ENCODE assay signal across 16 cellular contexts in the genomic region with DNA sequence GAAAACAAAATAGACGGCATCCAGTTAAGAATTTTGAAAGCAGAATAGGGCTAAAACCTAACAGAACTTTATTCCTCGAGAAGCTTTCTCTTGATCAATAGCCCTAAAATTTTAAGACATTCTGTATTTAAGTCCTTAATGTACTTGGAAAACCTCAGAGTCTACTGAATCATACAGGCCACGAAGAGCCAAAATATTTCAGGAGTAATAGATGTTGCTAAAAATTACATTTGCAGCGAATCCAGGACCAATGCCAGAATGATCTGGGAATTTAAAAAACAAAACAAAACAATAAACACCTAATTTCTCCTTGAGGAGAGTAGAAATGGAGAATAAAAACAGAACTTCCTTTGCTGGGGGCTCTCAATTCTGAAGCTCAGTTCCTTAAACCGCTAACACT. TPM values are rescaled to one million over a fixed set of nuclear protein-coding genes. Genes with fewer than 3 reads are reported as not detected.
DNase-seq lines count a peak whose midpoint lies in the region; ATAC-seq and TF ChIP-seq lines count a peak whose summit lies in the region.
"Had no signal": no experiment of that assay in that cellular context is flagged by ENCODE, and none has a peak within 500 bp of the region (broad histone marks: within the 10 kb centered on the region; RNA-seq: fewer than 3 reads in every experiment).

No MANE protein-coding gene starts in this region.

- H3K4me1 ChIP-seq in CD4-positive, CD25-positive, alpha-beta regulatory T cell (ENCODE audit: control insufficient read depth, insufficient read depth, low read length, poor library complexity, severe bottlenecking) = peaks cover 42% of the 10 kb centered on the region
- peaks cover 54% of the 10 kb centered on the region for H3K4me1 ChIP-seq in RWPE2 (ENCODE audit: insufficient read depth, poor library complexity, severe bottlenecking)
- H3K4me1 ChIP-seq in sigmoid colon = peaks cover 0 to 71% (median 60%) of the 10 kb centered on the region in 4 donors
- H3K4me1 ChIP-seq in upper lobe of right lung = peaks cover 63% of the 10 kb centered on the region

- no peaks in the 10 kb centered on the region for H3K9me3 Mint-ChIP-seq in CD4-positive, CD25-positive, alpha-beta regulatory T cell
- H3K9me3 Mint-ChIP-seq in activated CD4-positive, alpha-beta T cell treated with anti-CD3 and anti-CD28 coated beads, Interleukin-2, amount 10 ng/mL, durations not matched to agents 7 days and 5 days = no peaks in the 10 kb centered on the region

- WGBS in sigmoid colon, 2 donors = 87 to 92% methylated on average over 5 of the region's 5 CpGs

- no peak for DNase-seq in CD4-positive, CD25-positive, alpha-beta regulatory T cell
- DNase-seq in RWPE2 (ENCODE audit: low spot score) = no peak
- DNase-seq in fibroblast of mammary gland (ENCODE audit: low read depth) = peak; percentile 33
- no peak for DNase-seq in sigmoid colon
- DNase-seq in activated CD4-positive, alpha-beta T cell treated with anti-CD3 and anti-CD28 coated beads, Interleukin-2, amount 10 ng/mL, durations not matched to agents 7 days and 5 days = no peak
- DNase-seq in upper lobe of right lung = no peak
- no peak for DNase-seq in GM03348 (ENCODE audit: low spot score)
- DNase-seq: amygdala; erythroblast; mucosa of descending colon; NCI-H1105 treated with DMSO at 0.1 percent for 48 hours; NCI-H2171; ovary; stimulated activated CD4-positive, alpha-beta T cell treated with anti-CD3 and anti-CD28 coated beads, Interleukin-12 subunit alpha, Interleukin-12 subunit beta, amount 100 ng/mL, for 4 hours had no signal

- peaks cover 31 to 69% (median 43%) of the 10 kb centered on the region in 4 donors for H3K4me1 Mint-ChIP-seq in CD4-positive, CD25-positive, alpha-beta regulatory T cell
- H3K4me1 Mint-ChIP-seq in activated CD4-positive, alpha-beta T cell treated with anti-CD3 and anti-CD28 coated beads, Interleukin-2, amount 10 ng/mL, durations not matched to agents 7 days and 5 days = peaks cover 54% of the 10 kb centered on the region

- H3K36me3 Mint-ChIP-seq in CD4-positive, CD25-positive, alpha-beta regulatory T cell = peaks cover 19% of the 10 kb centered on the region
- peaks cover 54% of the 10 kb centered on the region for H3K36me3 Mint-ChIP-seq in activated CD4-positive, alpha-beta T cell treated with anti-CD3 and anti-CD28 coated beads, Interleukin-2, amount 10 ng/mL, durations not matched to agents 7 days and 5 days (ENCODE audit: low read depth)

- no peak for TF ChIP-seq EP300 in sigmoid colon (IDR thresholded peaks at IDR 0.05)

- H3K27me3 Mint-ChIP-seq in CD4-positive, CD25-positive, alpha-beta regulatory T cell = no peaks in the 10 kb centered on the region
- no peaks in the 10 kb centered on the region for H3K27me3 Mint-ChIP-seq in activated CD4-positive, alpha-beta T cell treated with anti-CD3 and anti-CD28 coated beads, Interleukin-2, amount 10 ng/mL, durations not matched to agents 7 days and 5 days

- TF ChIP-seq POLR2A in sigmoid colon (IDR thresholded peaks at IDR 0.05) = no peak

- H3K27ac Mint-ChIP-seq in CD4-positive, CD25-positive, alpha-beta regulatory T cell = peak overlapping the region; percentile 0 to 22 (median 7)
- no peak overlapping the region for H3K27ac Mint-ChIP-seq in activated CD4-positive, alpha-beta T cell treated with anti-CD3 and anti-CD28 coated beads, Interleukin-2, amount 10 ng/mL, durations not matched to agents 7 days and 5 days

- H3K4me3 Mint-ChIP-seq in CD4-positive, CD25-positive, alpha-beta regulatory T cell = no peak overlapping the region
- H3K4me3 Mint-ChIP-seq in activated CD4-positive, alpha-beta T cell treated with anti-CD3 and anti-CD28 coated beads, Interleukin-2, amount 10 ng/mL, durations not matched to agents 7 days and 5 days = no peak overlapping the region

- no peaks in the 10 kb centered on the region for H3K9me3 ChIP-seq in CD4-positive, CD25-positive, alpha-beta regulatory T cell (ENCODE audit: control insufficient read depth in 2 of 2, low read length in 2 of 2)
- H3K9me3 ChIP-seq in RWPE2 (ENCODE audit: severe bottlenecking) (no peaks in the 10 kb centered on the region), sigmoid colon (no peaks in the 10 kb centered on the region), upper lobe of right lung (no peaks in the 10 kb centered on the region)
- H3K9me3 ChIP-seq: mucosa of descending colon, ovary had no signal

- intact Hi-C loops in sigmoid colon (cut with DNase I) (no loop called here), upper lobe of right lung (cut with DNase I) (no loop called here)

- no peak overlapping the region for H3K27ac ChIP-seq in CD4-positive, CD25-positive, alpha-beta regulatory T cell (ENCODE audit: insufficient read depth, low read length, poor library complexity, severe bottlenecking)
- H3K27ac ChIP-seq in RWPE2 (ENCODE audit: poor library complexity, severe bottlenecking) (peak overlapping the region; percentile 63), sigmoid colon (peak overlapping the region; percentile 39 to 81 (median 73)), upper lobe of right lung (no peak overlapping the region)
- H3K27ac ChIP-seq: ovary had no signal

- TF ChIP-seq CTCF in RWPE2 (IDR thresholded peaks at IDR 0.05; ENCODE audit: poor library complexity, severe bottlenecking) (no peak), fibroblast of mammary gland (conservative IDR thresholded peaks at IDR 0.05; ENCODE audit: control insufficient read depth, insufficient read depth, low read depth, low read length) (no peak), sigmoid colon (IDR thresholded peaks at IDR 0.05) (no peak), upper lobe of right lung (IDR thresholded peaks at IDR 0.05) (no peak)

- peaks cover 25% of the 10 kb centered on the region for H3K36me3 ChIP-seq in CD4-positive, CD25-positive, alpha-beta regulatory T cell (ENCODE audit: control insufficient read depth, insufficient read depth, low read length)
- H3K36me3 ChIP-seq in RWPE2 (ENCODE audit: low read depth) (no peaks in the 10 kb centered on the region), sigmoid colon (no peaks in the 10 kb centered on the region), upper lobe of right lung (no peaks in the 10 kb centered on the region)
- H3K36me3 ChIP-seq: ovary had no signal

- no peak overlapping the region for H3K4me3 ChIP-seq in CD4-positive, CD25-positive, alpha-beta regulatory T cell (ENCODE audit: low read depth, low read length)
- H3K4me3 ChIP-seq in RWPE2 (ENCODE audit: severe bottlenecking) = no peak overlapping the region
- no peak overlapping the region for H3K4me3 ChIP-seq in fibroblast of mammary gland (ENCODE audit: control insufficient read depth, low read depth, low read length)
- no peak overlapping the region for H3K4me3 ChIP-seq in sigmoid colon
- H3K4me3 ChIP-seq in upper lobe of right lung = no peak overlapping the region
- H3K4me3 ChIP-seq: mucosa of descending colon, ovary had no signal

- POLR2A ChIA-PET in activated CD4-positive, alpha-beta T cell treated with anti-CD3 and anti-CD28 coated beads, Interleukin-2, amount 10 ng/mL, durations not matched to agents 7 days and 5 days (lab: Charles Lee) = no interaction called here

- CTCF ChIA-PET in activated CD4-positive, alpha-beta T cell treated with anti-CD3 and anti-CD28 coated beads, Interleukin-2, amount 10 ng/mL, durations not matched to agents 7 days and 5 days (lab: Charles Lee) = interaction anchor here (0.6 to 1.2 kb wide), 4 partner anchors 76 to 505 kb away, joined by 3 to 4 read pairs (median 4); no protein-coding TSS in a partner anchor

- no peak for ATAC-seq in CD4-positive, CD25-positive, alpha-beta regulatory T cell (ENCODE audit: low read depth in 2 of 2)
- ATAC-seq in RWPE2 (ENCODE audit: low read depth) (no peak), upper lobe of right lung (no peak), HG02763 (IDR thresholded peaks at IDR 0.05; ENCODE audit: unreplicated experiment) (no peak)
- ATAC-seq: activated CD4-positive, CD25-positive, alpha-beta regulatory T cell treated with anti-CD3 and anti-CD28 coated beads, Interleukin-2, amount 50 U/mL, for 24 hours; mucosa of descending colon had no signal

- H3K27me3 ChIP-seq in CD4-positive, CD25-positive, alpha-beta regulatory T cell (ENCODE audit: control insufficient read depth, insufficient read depth, low read length) = no peaks in the 10 kb centered on the region
- H3K27me3 ChIP-seq in RWPE2 (ENCODE audit: insufficient read depth, poor library complexity, severe bottlenecking) (no peaks in the 10 kb centered on the region), sigmoid colon (no peaks in the 10 kb centered on the region), upper lobe of right lung (no peaks in the 10 kb centered on the region)
- H3K27me3 ChIP-seq: ovary had no signal

RNA-seq across cellular contexts. Expression of a gene that starts 23.3 kb away (rescaled TPM):
- 191 TPM for total RNA-seq in CD4-positive, CD25-positive, alpha-beta regulatory T cell
- polyA plus RNA-seq in CD4-positive, CD25-positive, alpha-beta regulatory T cell = 10 to 100 TPM; 15.8 to 22.9 (median 18.9) TPM
- total RNA-seq in sigmoid colon (10 to 100 TPM; 37.7 to 95.3 (median 59.9) TPM), upper lobe of right lung (71.2 TPM)
- 1 to 10 TPM; 4.8 to 8.6 (median 7.2) TPM for polyA plus RNA-seq in sigmoid colon
- total RNA-seq in activated CD4-positive, alpha-beta T cell treated with anti-CD3 and anti-CD28 coated beads, Interleukin-2, amount 10 ng/mL, durations not matched to agents 7 days and 5 days = 10 to 100 TPM; 36.0 to 40.4 TPM

Comparison
In these comparisons a context has a peak if more than half of its experiments do, and no peak if none do; other contexts are left out.
1. H3K27ac ChIP-seq: peak in RWPE2 (single experiment) and sigmoid colon (4 of 4); none in CD4-positive, CD25-positive, alpha-beta regulatory T cell (single experiment) and upper lobe of right lung (single experiment).